In genomic region chr9:35102769-35103659, GRCh38 we compare ENCODE assay signal across 8 cellular contexts. TPM values are rescaled to one million over a fixed set of nuclear protein-coding genes. Genes with fewer than 3 reads are reported as not detected.
A peak's percentile ranks its signal among the peaks of the same experiment; 100 is the strongest.
DNase-seq lines count a peak whose midpoint lies in the region; ATAC-seq, FAIRE-seq and TF ChIP-seq lines count a peak whose summit lies in the region.

TSS of gene STOML2 (minus strand) at chr9:35103131. CDS start at chr9:35103094, 37 bp downstream.

- CTCF ChIA-PET in endothelial cell of umbilical vein (lab: Charles Lee), result interaction anchor here (0.8 to 3.0 kb wide), 9 partner anchors 11 to 451 kb away, joined by 3 to 13 read pairs (median 3); partner anchors contain the start of gene FANCG

- H3K27me3 ChIP-seq in OCI-LY3 (ENCODE audit: low read depth, low read length) (no peaks in the 10 kb centered on the region), endothelial cell of umbilical vein (ENCODE audit: control insufficient read depth in 2 of 2, insufficient read depth in 2 of 2, low read length in 2 of 2) (no peaks in the 10 kb centered on the region)

- H2AFZ ChIP-seq in OCI-LY3 (ENCODE audit: low read depth, low read length) (peak within 1 kb of the TSS; percentile 90), endothelial cell of umbilical vein (ENCODE audit: low read depth, low read length) (peak within 1 kb of the TSS; percentile 76)

- peaks cover 13% of the 10 kb centered on the region for H3K4me1 ChIP-seq in OCI-LY3 (ENCODE audit: low read length)
- peaks cover 13% of the 10 kb centered on the region for H3K4me1 ChIP-seq in endothelial cell of umbilical vein (ENCODE audit: control insufficient read depth, extremely low read depth, insufficient read depth, low read length)

- TF ChIP-seq CTCF in OCI-LY3 (IDR thresholded peaks at IDR 0.05; ENCODE audit: low read depth, low read length), result no peak
- no peak for TF ChIP-seq CTCF in endothelial cell of umbilical vein (IDR thresholded peaks at IDR 0.05; ENCODE audit: extremely low read depth in 1 of 2, insufficient read depth in 1 of 2, low read depth in 1 of 2, low read length in 2 of 2)

- peak; percentile 91 for ATAC-seq in GM21515 (IDR thresholded peaks at IDR 0.05; ENCODE audit: unreplicated experiment)

- DNase-seq in D341Med (ENCODE audit: low spot score), result peak; percentile 92
- peak; percentile 98 for DNase-seq in HuH-7 (ENCODE audit: low spot score)
- DNase-seq in activated CD8-positive, alpha-beta memory T cell treated with anti-CD3 and anti-CD28 coated beads, Interleukin-2, amount 50 U/mL, for 48 hours, result peak; percentile 90
- peak; percentile 96 for DNase-seq in endothelial cell of umbilical vein (ENCODE audit: low read depth, low spot score)
- DNase-seq in midbrain (lab: John Stamatoyannopoulos, UW), result peak; percentile 97
- peak; percentile 82 to 85 for DNase-seq in stimulated activated CD8-positive, alpha-beta memory T cell treated with anti-CD3 and anti-CD28 coated beads, Interleukin-2, amount 100 ng/mL, for 1 hour (ENCODE audit: low read depth in 2 of 2)

- peak; percentile 100 for FAIRE-seq in endothelial cell of umbilical vein (lab: Jason Lieb, UNC)

- peak within 1 kb of the TSS; percentile 56 for H3K27ac ChIP-seq in OCI-LY3 (ENCODE audit: low read length)
- peak within 1 kb of the TSS; percentile 50 for H3K27ac ChIP-seq in endothelial cell of umbilical vein (ENCODE audit: insufficient read depth, low read depth, low read length)

- H3K79me2 ChIP-seq in OCI-LY3 (ENCODE audit: low read length) (peaks cover 19% of the 10 kb centered on the region), endothelial cell of umbilical vein (ENCODE audit: control insufficient read depth, insufficient read depth, low read length) (peaks cover 13% of the 10 kb centered on the region)

- dilution Hi-C loops in endothelial cell of umbilical vein (cut with MboI; ENCODE audit: extremely low pct_ligation_motif_present, low sequenced_read_pairs), result no loop called here

- TSS peak; percentile 87 for BruUV-seq in endothelial cell of umbilical vein (replicated peaks; lab: Mats Ljungman, UMichigan)

- H4K20me1 ChIP-seq in OCI-LY3 (ENCODE audit: insufficient read depth, low read length) (no peaks in the 10 kb centered on the region), endothelial cell of umbilical vein (replicated peaks; ENCODE audit: control insufficient read depth, extremely low read depth, insufficient read depth, low read length) (no peaks in the 10 kb centered on the region)

- peak; percentile 88 for TF ChIP-seq POLR2A in endothelial cell of umbilical vein (IDR thresholded peaks at IDR 0.05; ENCODE audit: low read depth, low read length)

- H3K4me3 ChIP-seq in OCI-LY3 (ENCODE audit: low read length) (peak within 1 kb of the TSS; percentile 97), endothelial cell of umbilical vein (replicated peaks in 1 of 3; ENCODE audit: insufficient read depth in 1 of 3, low read depth in 1 of 3, low read length in 3 of 3) (peak within 1 kb of the TSS; percentile 50 to 83 (median 80))

- H3K9me1 ChIP-seq in endothelial cell of umbilical vein (replicated peaks; ENCODE audit: control insufficient read depth, extremely low read depth, insufficient read depth, low read length), result no peaks in the 10 kb centered on the region

- peaks cover 21% of the 10 kb centered on the region for H3K36me3 ChIP-seq in OCI-LY3 (replicated peaks; ENCODE audit: low read depth, low read length)
- H3K36me3 ChIP-seq in endothelial cell of umbilical vein (ENCODE audit: control insufficient read depth in 2 of 2, extremely low read depth in 1 of 2, insufficient read depth in 2 of 2, low read length in 2 of 2), result peaks cover 12 to 50% of the 10 kb centered on the region in 2 experiments

- H3K9ac ChIP-seq in OCI-LY3 (ENCODE audit: low read length) (peak within 1 kb of the TSS; percentile 96), endothelial cell of umbilical vein (replicated peaks; ENCODE audit: extremely low read depth, insufficient read depth, low read length) (peak within 1 kb of the TSS; percentile 91)

- intact Hi-C loops in endothelial cell of umbilical vein (cut with micrococcal nuclease), result loop anchor here (1.0 kb wide), 1 partner anchor 8 kb away; no protein-coding TSS in a partner anchor

- H3K4me2 ChIP-seq in OCI-LY3 (ENCODE audit: low read length) (peak within 1 kb of the TSS; percentile 95), endothelial cell of umbilical vein (ENCODE audit: insufficient read depth, low read length) (peak within 1 kb of the TSS; percentile 26)

- H3K9me3 ChIP-seq in OCI-LY3 (ENCODE audit: insufficient read depth, low read length) (no peaks in the 10 kb centered on the region), endothelial cell of umbilical vein (replicated peaks; ENCODE audit: control insufficient read depth, insufficient read depth, low read length) (no peaks in the 10 kb centered on the region)

- POLR2A ChIA-PET in endothelial cell of umbilical vein (lab: Charles Lee), result interaction anchor here (0.9 to 1.3 kb wide), 4 partner anchors 9 to 31 kb away, joined by 3 to 8 read pairs (median 4); partner anchors contain the start of gene VCP

TF ChIP-seq in endothelial cell of umbilical vein, 7 proteins besides CTCF, POLR2A, EP300 and RAD21:
- TF ChIP-seq FOS (IDR thresholded peaks at IDR 0.05; ENCODE audit: borderline replicate concordance, insufficient read depth, low read length) (no peak), POLR2AphosphoS5 (IDR thresholded peaks at IDR 0.05; ENCODE audit: insufficient read depth, low read depth, low read length) (peak; percentile 89), GATA2 (IDR thresholded peaks at IDR 0.05; ENCODE audit: insufficient read depth, insufficient read length, low read depth, low read length) (no peak), MAX (IDR thresholded peaks at IDR 0.05; ENCODE audit: insufficient read depth, insufficient read length) (peak; percentile 3), JUN (IDR thresholded peaks at IDR 0.05; ENCODE audit: borderline replicate concordance, insufficient read depth, insufficient read length, low read depth) (no peak), MYC (IDR thresholded peaks at IDR 0.05; ENCODE audit: low read depth, low read length) (no peak)
TF ChIP-seq in endothelial cell of umbilical vein: peak in this region for 2.

RNA-seq across cellular contexts. Expression of gene STOML2, which starts in this region (rescaled TPM):
- 142 and 144 TPM in 2 replicates for total RNA-seq in endothelial cell of umbilical vein
- 187 and 206 TPM in 2 replicates for polyA plus RNA-seq in endothelial cell of umbilical vein
- 186 and 208 TPM in 2 replicates for polyA plus RNA-seq in endothelial cell of umbilical vein (2011; cell fraction: cytosol; rRNA removed)
- 142 and 153 TPM in 2 replicates for polyA plus RNA-seq in endothelial cell of umbilical vein (2011; cell fraction: nucleus; rRNA removed)
- polyA plus RNA-seq in endothelial cell of umbilical vein (2012), result 155 and 168 TPM in 2 replicates
- 80.6 and 98.1 TPM in 2 replicates for polyA minus RNA-seq in endothelial cell of umbilical vein
- polyA minus RNA-seq in endothelial cell of umbilical vein (2011; cell fraction: cytosol; rRNA and poly(A)+ RNA removed), result 36.0 TPM
- polyA minus RNA-seq in endothelial cell of umbilical vein (2011; cell fraction: nucleus; rRNA and poly(A)+ RNA removed), result 21.5 and 27.6 TPM in 2 replicates

Comparison
In these comparisons a context has a peak if more than half of its experiments do, and no peak if none do; other contexts are left out.
1. Peak in every context shown above with its lines: DNase-seq, ATAC-seq, H3K4me3 ChIP-seq and H3K27ac ChIP-seq.